Comparison of ENCODE assay signal across 1 cellular context in genomic region chr17:29292992-29293889, GRCh38.
TF ChIP-seq lines count a peak whose summit lies in the region.

No MANE protein-coding gene starts in this region.

TF ChIP-seq in K562, 482 proteins besides CTCF, POLR2A, EP300 and RAD21 (continued from another document and continues in another):
- TF ChIP-seq ETV1 (tag; conservative IDR thresholded peaks at IDR 0.05; ENCODE audit: low read depth) = peak; percentile 55
- TF ChIP-seq MTA2 (IDR thresholded peaks at IDR 0.05; ENCODE audit: low read depth) = no peak
- TF ChIP-seq RBM39 (optimal IDR thresholded peaks at IDR 0.05; ENCODE audit: low read depth, low read length) = no peak
- TF ChIP-seq TRIM24 (IDR thresholded peaks at IDR 0.05) = peak in 1 of 2 experiments; percentile 9; a peak in 1 of 4 replicates
- TF ChIP-seq XRCC4 (IDR thresholded peaks at IDR 0.05; ENCODE audit: extremely low read depth, insufficient read depth, insufficient read length) = no peak
- peak; percentile 38 for TF ChIP-seq TBP (optimal IDR thresholded peaks at IDR 0.05; ENCODE audit: low read depth, low read length)
- no peak for TF ChIP-seq TGIF2 (CRISPR knock-in tag; IDR thresholded peaks at IDR 0.05)
- peak; percentile 54 for TF ChIP-seq VEZF1 (CRISPR knock-in tag; IDR thresholded peaks at IDR 0.05)
- TF ChIP-seq BHLHE40 (IDR thresholded peaks at IDR 0.05; ENCODE audit: low read length) = no peak
- no peak for TF ChIP-seq HMBOX1 (IDR thresholded peaks at IDR 0.05)
- TF ChIP-seq STAT6 (CRISPR knock-in tag; IDR thresholded peaks at IDR 0.05) = no peak
- 0 out of 4 replicates have a peak, but pooled peaks of 1 of the 2 experiments have one; percentile 14 for TF ChIP-seq HDAC1 (IDR thresholded peaks at IDR 0.05)
- 0 out of 2 replicates have a peak, but pooled peaks have one; percentile 21 for TF ChIP-seq ERF (CRISPR knock-in tag; IDR thresholded peaks at IDR 0.05)
- peak in 1 of 2 experiments; percentile 28; a peak in 2 of 4 replicates for TF ChIP-seq SIN3A (IDR thresholded peaks at IDR 0.05; ENCODE audit: borderline replicate concordance in 2 of 2, control insufficient read depth in 1 of 2, low read depth in 2 of 2, low read length in 2 of 2)
- peak; percentile 68 for TF ChIP-seq CHD2 (IDR thresholded peaks at IDR 0.05; ENCODE audit: low read depth, low read length)
- no peak for TF ChIP-seq ZNF324 (CRISPR knock-in tag; IDR thresholded peaks at IDR 0.05)
- TF ChIP-seq PRPF4 (IDR thresholded peaks at IDR 0.05; ENCODE audit: insufficient read depth, low read depth, low read length, poor library complexity, severe bottlenecking) = peak; percentile 65
- TF ChIP-seq KDM2B (CRISPR knock-in tag; IDR thresholded peaks at IDR 0.05) = no peak
- peak; percentile 78 to 96 (median 90) for TF ChIP-seq YY1 (IDR thresholded peaks at IDR 0.05; ENCODE audit: borderline replicate concordance in 1 of 3, control insufficient read depth in 1 of 3, extremely low read depth in 1 of 3, insufficient read depth in 3 of 3, insufficient read length in 1 of 3, insufficient replicate concordance in 2 of 3, low read depth in 1 of 3, low read length in 2 of 3)
- TF ChIP-seq ZNF175 (CRISPR knock-in tag; IDR thresholded peaks at IDR 0.05; ENCODE audit: low read depth) = no peak
- TF ChIP-seq FIP1L1 (IDR thresholded peaks at IDR 0.05; ENCODE audit: low read depth, low read length, poor library complexity, severe bottlenecking) = peak; percentile 85
- TF ChIP-seq MAZ (CRISPR knock-in tag; conservative IDR thresholded peaks at IDR 0.05 in 1 of 2, IDR thresholded peaks at IDR 0.05 in 1 of 2) = peak; percentile 59 to 69
- TF ChIP-seq CHD1 (IDR thresholded peaks at IDR 0.05; ENCODE audit: low read length) = peak; percentile 62
- no peak for TF ChIP-seq SP1 (CRISPR knock-in tag; IDR thresholded peaks at IDR 0.05)
- TF ChIP-seq NFRKB (IDR thresholded peaks at IDR 0.05; ENCODE audit: low read depth) = peak; percentile 70
- no peak for TF ChIP-seq TAF15 (IDR thresholded peaks at IDR 0.05; ENCODE audit: low read depth, low read length)
- no peak for TF ChIP-seq LCOR (CRISPR knock-in tag; IDR thresholded peaks at IDR 0.05)
- TF ChIP-seq, protein P1, sequence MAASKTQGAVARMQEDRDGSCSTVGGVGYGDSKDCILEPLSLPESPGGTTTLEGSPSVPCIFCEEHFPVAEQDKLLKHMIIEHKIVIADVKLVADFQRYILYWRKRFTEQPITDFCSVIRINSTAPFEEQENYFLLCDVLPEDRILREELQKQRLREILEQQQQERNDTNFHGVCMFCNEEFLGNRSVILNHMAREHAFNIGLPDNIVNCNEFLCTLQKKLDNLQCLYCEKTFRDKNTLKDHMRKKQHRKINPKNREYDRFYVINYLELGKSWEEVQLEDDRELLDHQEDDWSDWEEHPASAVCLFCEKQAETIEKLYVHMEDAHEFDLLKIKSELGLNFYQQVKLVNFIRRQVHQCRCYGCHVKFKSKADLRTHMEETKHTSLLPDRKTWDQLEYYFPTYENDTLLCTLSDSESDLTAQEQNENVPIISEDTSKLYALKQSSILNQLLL (CRISPR knock-in tag; IDR thresholded peaks at IDR 0.05; ENCODE audit: borderline replicate concordance) = no peak
- no peak for TF ChIP-seq HDAC2 (IDR thresholded peaks at IDR 0.05)
- TF ChIP-seq ZNF75A (CRISPR knock-in tag; IDR thresholded peaks at IDR 0.05) = no peak
- no peak for TF ChIP-seq NFXL1 (CRISPR knock-in tag; IDR thresholded peaks at IDR 0.05)
- TF ChIP-seq KLF13 (tag; IDR thresholded peaks at IDR 0.05; ENCODE audit: borderline replicate concordance, low read depth) = no peak
- TF ChIP-seq L3MBTL2 (IDR thresholded peaks at IDR 0.05) = no peak
- TF ChIP-seq SMAD1 (IDR thresholded peaks at IDR 0.05; ENCODE audit: low read depth, low read length, partially characterized antibody) = no peak
- no peak for TF ChIP-seq HSF4 (CRISPR knock-in tag; IDR thresholded peaks at IDR 0.05; ENCODE audit: borderline replicate concordance)
- TF ChIP-seq, protein P2, sequence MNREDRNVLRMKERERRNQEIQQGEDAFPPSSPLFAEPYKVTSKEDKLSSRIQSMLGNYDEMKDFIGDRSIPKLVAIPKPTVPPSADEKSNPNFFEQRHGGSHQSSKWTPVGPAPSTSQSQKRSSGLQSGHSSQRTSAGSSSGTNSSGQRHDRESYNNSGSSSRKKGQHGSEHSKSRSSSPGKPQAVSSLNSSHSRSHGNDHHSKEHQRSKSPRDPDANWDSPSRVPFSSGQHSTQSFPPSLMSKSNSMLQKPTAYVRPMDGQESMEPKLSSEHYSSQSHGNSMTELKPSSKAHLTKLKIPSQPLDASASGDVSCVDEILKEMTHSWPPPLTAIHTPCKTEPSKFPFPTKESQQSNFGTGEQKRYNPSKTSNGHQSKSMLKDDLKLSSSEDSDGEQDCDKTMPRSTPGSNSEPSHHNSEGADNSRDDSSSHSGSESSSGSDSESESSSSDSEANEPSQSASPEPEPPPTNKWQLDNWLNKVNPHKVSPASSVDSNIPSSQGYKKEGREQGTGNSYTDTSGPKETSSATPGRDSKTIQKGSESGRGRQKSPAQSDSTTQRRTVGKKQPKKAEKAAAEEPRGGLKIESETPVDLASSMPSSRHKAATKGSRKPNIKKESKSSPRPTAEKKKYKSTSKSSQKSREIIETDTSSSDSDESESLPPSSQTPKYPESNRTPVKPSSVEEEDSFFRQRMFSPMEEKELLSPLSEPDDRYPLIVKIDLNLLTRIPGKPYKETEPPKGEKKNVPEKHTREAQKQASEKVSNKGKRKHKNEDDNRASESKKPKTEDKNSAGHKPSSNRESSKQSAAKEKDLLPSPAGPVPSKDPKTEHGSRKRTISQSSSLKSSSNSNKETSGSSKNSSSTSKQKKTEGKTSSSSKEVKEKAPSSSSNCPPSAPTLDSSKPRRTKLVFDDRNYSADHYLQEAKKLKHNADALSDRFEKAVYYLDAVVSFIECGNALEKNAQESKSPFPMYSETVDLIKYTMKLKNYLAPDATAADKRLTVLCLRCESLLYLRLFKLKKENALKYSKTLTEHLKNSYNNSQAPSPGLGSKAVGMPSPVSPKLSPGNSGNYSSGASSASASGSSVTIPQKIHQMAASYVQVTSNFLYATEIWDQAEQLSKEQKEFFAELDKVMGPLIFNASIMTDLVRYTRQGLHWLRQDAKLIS (CRISPR knock-in tag; IDR thresholded peaks at IDR 0.05) = no peak
- TF ChIP-seq ZBTB2 (IDR thresholded peaks at IDR 0.05) = no peak
- peak; percentile 32; the same call in 1 of the 2 replicates for TF ChIP-seq ATF4 (CRISPR knock-in tag; IDR thresholded peaks at IDR 0.05)
- TF ChIP-seq ZNF395 (CRISPR knock-in tag; IDR thresholded peaks at IDR 0.05) = 0 out of 2 replicates have a peak, but pooled peaks have one; percentile 42
- TF ChIP-seq CBFA2T2 (conservative IDR thresholded peaks at IDR 0.05) = no peak
- TF ChIP-seq TSC22D4 (tag; IDR thresholded peaks at IDR 0.05) = no peak
- peak in 1 of 2 experiments; percentile 5; a peak in 1 of 4 replicates for TF ChIP-seq ZNF639 (CRISPR knock-in tag; conservative IDR thresholded peaks at IDR 0.05 in 1 of 2, IDR thresholded peaks at IDR 0.05 in 1 of 2)
- peak; percentile 24; the same call in 1 of the 2 replicates for TF ChIP-seq MYC (IDR thresholded peaks at IDR 0.05; ENCODE audit: low read depth, low read length)
- TF ChIP-seq MYC (CRISPR knock-in tag; IDR thresholded peaks at IDR 0.05; ENCODE audit: borderline replicate concordance, low read depth) = peak; percentile 69; the same call in 1 of the 2 replicates
- no peak for TF ChIP-seq HMGN3 (IDR thresholded peaks at IDR 0.05; ENCODE audit: borderline replicate concordance, extremely low read depth, insufficient read length, low read depth, low read length)
- no peak for TF ChIP-seq ZNF146 (CRISPR knock-in tag; IDR thresholded peaks at IDR 0.05; ENCODE audit: unreplicated experiment)
- peak; percentile 21; the same call in 1 of the 2 replicates for TF ChIP-seq SUPT5H (IDR thresholded peaks at IDR 0.05)
- TF ChIP-seq CTBP1 (IDR thresholded peaks at IDR 0.05; ENCODE audit: borderline replicate concordance) = no peak
- TF ChIP-seq ZSCAN32 (CRISPR knock-in tag; IDR thresholded peaks at IDR 0.05) = no peak
- TF ChIP-seq SNRNP70 (optimal IDR thresholded peaks at IDR 0.05; ENCODE audit: low read depth, low read length) = no peak
